21 cellular contexts compared by ENCODE assay signal in the genomic region with DNA sequence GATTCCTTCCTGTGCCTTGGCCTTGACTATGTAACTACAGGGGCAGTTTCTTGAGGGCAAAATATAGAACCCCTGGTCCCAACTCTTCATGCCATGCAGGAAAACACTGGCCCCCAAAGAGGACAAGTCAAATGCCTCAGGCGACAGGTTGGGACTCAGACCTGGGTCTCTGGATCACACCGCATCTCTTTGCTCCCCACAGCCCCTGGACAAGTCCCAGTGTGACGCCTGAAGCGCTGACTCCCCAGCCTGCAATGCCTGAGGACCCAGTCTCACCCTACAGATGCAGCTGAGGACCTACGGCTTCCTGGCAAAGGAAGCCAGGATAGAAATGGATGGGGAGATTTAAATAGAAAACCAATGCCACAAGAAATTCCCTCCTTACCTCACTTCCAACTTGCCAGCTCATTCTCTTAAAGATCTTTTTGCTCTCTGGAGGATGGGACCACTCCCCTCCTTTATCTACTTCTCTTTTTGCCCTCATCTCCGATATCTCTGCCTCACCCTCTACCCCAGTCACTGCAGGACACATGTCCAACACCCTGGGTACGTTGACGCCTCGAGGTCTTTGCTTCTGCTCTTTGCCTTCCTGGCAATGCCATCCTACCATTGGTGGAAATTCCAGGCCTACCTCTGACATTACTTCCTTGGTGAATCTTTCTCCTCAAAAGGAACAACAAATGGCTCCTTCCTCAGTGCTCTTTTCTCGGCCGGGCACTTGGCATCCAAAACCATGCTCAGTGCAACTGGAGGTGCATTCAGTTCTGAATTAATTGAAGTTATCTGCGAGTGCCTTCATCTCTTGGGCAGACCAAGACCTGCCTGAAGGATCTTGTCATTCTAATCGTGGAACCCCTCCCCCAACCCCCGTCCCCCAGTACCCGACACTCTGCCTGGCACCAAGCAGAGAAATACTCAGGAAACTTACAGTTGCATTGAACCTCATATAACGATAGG. TPM values are rescaled to one million over a fixed set of nuclear protein-coding genes. Genes with fewer than 3 reads are reported as not detected.
DNase-seq lines count a peak whose midpoint lies in the region; FAIRE-seq and TF ChIP-seq lines count a peak whose summit lies in the region.
"Had no signal": no experiment of that assay in that cellular context is flagged by ENCODE, and none has a peak within 500 bp of the region (broad histone marks: within the 10 kb centered on the region; RNA-seq: fewer than 3 reads in every experiment).

No MANE protein-coding gene starts in this region.

- BruUV-seq in Calu3 (replicated peaks; lab: Mats Ljungman, UMichigan): no TSS peak

- TF ChIP-seq CTCF in testis (IDR thresholded peaks at IDR 0.05) (no peak), Calu3 (IDR thresholded peaks at IDR 0.05; ENCODE audit: unreplicated experiment) (no peak), kidney (IDR thresholded peaks at IDR 0.05; ENCODE audit: borderline replicate concordance, extremely low read depth, insufficient read depth) (no peak)

- H3K27me3 ChIP-seq in testis: no peaks in the 10 kb centered on the region
- H3K27me3 ChIP-seq: adrenal gland, dorsolateral prefrontal cortex had no signal

- peaks cover 59% of the 10 kb centered on the region for H3K27me3 Mint-ChIP-seq in Calu3 (ENCODE audit: unreplicated experiment)
- H3K27me3 Mint-ChIP-seq: stimulated activated memory B cell treated with anti-CD40 and anti-IgM and Interleukin-4, amounts not matched to agents 10 μg/mL and 1 μg/mL and 100 μg/mL, for 72 hours had no signal

- H3K9me3 Mint-ChIP-seq in Calu3 (ENCODE audit: low read depth, unreplicated experiment): peaks cover 2% of the 10 kb centered on the region
- H3K9me3 Mint-ChIP-seq: GM23338; stimulated activated memory B cell treated with anti-CD40 and anti-IgM and Interleukin-4, amounts not matched to agents 10 μg/mL and 1 μg/mL and 100 μg/mL, for 72 hours had no signal

- CTCF ChIA-PET in Calu3 (lab: Charles Lee): no interaction called here

- no peaks in the 10 kb centered on the region for H3K9me3 ChIP-seq in testis
- no peaks in the 10 kb centered on the region for H3K9me3 ChIP-seq in kidney (ENCODE audit: control insufficient read depth in 1 of 2, low read length in 2 of 2)
- H3K9me3 ChIP-seq: adrenal gland, lower lobe of right lung had no signal

- no peak overlapping the region for H3K4me3 Mint-ChIP-seq in Calu3 (ENCODE audit: low read depth, unreplicated experiment)
- H3K4me3 Mint-ChIP-seq: stimulated activated memory B cell treated with anti-CD40 and anti-IgM and Interleukin-4, amounts not matched to agents 10 μg/mL and 1 μg/mL and 100 μg/mL, for 72 hours had no signal

- H3K36me3 ChIP-seq in testis (ENCODE audit: low read depth, missing control alignments): no peaks in the 10 kb centered on the region
- no peaks in the 10 kb centered on the region for H3K36me3 ChIP-seq in kidney (ENCODE audit: control insufficient read depth in 1 of 2, insufficient read depth in 2 of 2, low read length in 2 of 2)
- H3K36me3 ChIP-seq: adrenal gland, lower lobe of right lung had no signal

- FAIRE-seq in kidney (lab: Jason Lieb, UNC): no peak
- FAIRE-seq: GM12892 had no signal

- WGBS in testis, 2 donors: 60 to 64% methylated on average over 16 of the region's 16 CpGs

- H3K4me3 ChIP-seq in testis: no peak overlapping the region
- no peak overlapping the region for H3K4me3 ChIP-seq in kidney (ENCODE audit: low read length in 2 of 2)
- H3K4me3 ChIP-seq: lower lobe of right lung had no signal

- no peak overlapping the region for H3K27ac ChIP-seq in testis
- no peak overlapping the region for H3K27ac ChIP-seq in kidney (ENCODE audit: low read depth in 2 of 2, low read length in 2 of 2)
- H3K27ac ChIP-seq: adrenal gland, dorsolateral prefrontal cortex, lower lobe of right lung had no signal

- H3K36me3 Mint-ChIP-seq in Calu3 (ENCODE audit: insufficient read depth, unreplicated experiment): peaks cover 26% of the 10 kb centered on the region
- H3K36me3 Mint-ChIP-seq: stimulated activated memory B cell treated with anti-CD40 and anti-IgM and Interleukin-4, amounts not matched to agents 10 μg/mL and 1 μg/mL and 100 μg/mL, for 72 hours had no signal

- DNase-seq in activated effector memory CD4-positive, alpha-beta T cell treated with anti-CD3 and anti-CD28 coated beads, Interleukin-2, amount 50 U/mL, for 16 hours: peak; percentile 41
- no peak for DNase-seq in activated effector memory CD4-positive, alpha-beta T cell treated with Interleukin-2 at 50 U/mL for 16 hours
- peak; percentile 42 for DNase-seq in activated CD8-positive, alpha-beta memory T cell treated with anti-CD3 and anti-CD28 coated beads, Interleukin-2, amount 50 U/mL, for 48 hours
- peak; percentile 59 for DNase-seq in mesenteric fat pad (ENCODE audit: low spot score)
- DNase-seq in testis: peak; percentile 11
- DNase-seq in Calu3: no peak
- DNase-seq in NCI-H82 (lab: John Stamatoyannopoulos, UW): no peak
- DNase-seq in kidney: no peak
- DNase-seq: activated CD4-positive, alpha-beta T cell treated with anti-CD3 and anti-CD28 coated beads, Interleukin-2, amount 50 U/mL, for 1 hour; DND-41; lower lobe of right lung; MM.1S; NCI-H774; PC-3; SHP77 treated with DMSO at 0.1 percent for 48 hours; stimulated activated CD4-positive, alpha-beta T cell treated with anti-CD3 and anti-CD28 coated beads, Interleukin-1b, Interleukin-23, amount 100 ng/mL, for 48 hours had no signal

- intact Hi-C loops in testis (cut with DNase I; ENCODE audit: low total_unique reads) (loop anchor here (10.0 kb wide), 1 partner anchor 70 kb away; no protein-coding TSS in a partner anchor), Calu3 (cut with micrococcal nuclease; ENCODE audit: unreplicated experiment) (no loop called here), kidney (cut with DNase I) (no loop called here)

- peaks cover 10% of the 10 kb centered on the region for H3K4me1 ChIP-seq in testis
- H3K4me1 ChIP-seq in kidney (ENCODE audit: control insufficient read depth in 1 of 2, insufficient read depth in 1 of 2, low read depth in 1 of 2, low read length in 2 of 2): peaks cover 9 to 15% of the 10 kb centered on the region in 2 donors

- H3K27ac Mint-ChIP-seq in Calu3 (ENCODE audit: unreplicated experiment): no peak overlapping the region
- H3K27ac Mint-ChIP-seq: GM23338; stimulated activated memory B cell treated with anti-CD40 and anti-IgM and Interleukin-4, amounts not matched to agents 10 μg/mL and 1 μg/mL and 100 μg/mL, for 72 hours had no signal

- no peak overlapping the region for H3K9ac ChIP-seq in kidney (ENCODE audit: low read length in 2 of 2)

- no peak for TF ChIP-seq POLR2A in testis (IDR thresholded peaks at IDR 0.05)

- H3K4me1 Mint-ChIP-seq in Calu3 (ENCODE audit: low read depth, unreplicated experiment): peaks cover 8% of the 10 kb centered on the region

RNA-seq across cellular contexts. Expression of gene PRDM11, which starts 2.0 kb away (rescaled TPM):
- 11.2 TPM for total RNA-seq in mesenteric fat pad
- 10 to 100 TPM; 13.6 to 15.9 TPM for total RNA-seq in testis
- 6.4 TPM for polyA plus RNA-seq in testis (ENCODE audit: insufficient read depth, low read depth, low replicate concordance)
- total RNA-seq in Calu3 (2022): 8.1 and 11.5 TPM in 2 replicates
- total RNA-seq in kidney: 22.5 TPM
- polyA plus RNA-seq in kidney (ENCODE audit: insufficient read depth, low read depth, low replicate concordance): 2.9 TPM

Comparison
In these comparisons a context has a peak if more than half of its experiments do, and no peak if none do; other contexts are left out.
1. DNase-seq: peak in activated effector memory CD4-positive, alpha-beta T cell treated with anti-CD3 and anti-CD28 coated beads, Interleukin-2, amount 50 U/mL, for 16 hours (single experiment), activated CD8-positive, alpha-beta memory T cell treated with anti-CD3 and anti-CD28 coated beads, Interleukin-2, amount 50 U/mL, for 48 hours (single experiment), mesenteric fat pad (single experiment) and testis (single experiment); none in activated effector memory CD4-positive, alpha-beta T cell treated with Interleukin-2 at 50 U/mL for 16 hours (single experiment), Calu3 (single experiment), NCI-H82 (single experiment) and kidney (single experiment).